In the genomic region with DNA sequence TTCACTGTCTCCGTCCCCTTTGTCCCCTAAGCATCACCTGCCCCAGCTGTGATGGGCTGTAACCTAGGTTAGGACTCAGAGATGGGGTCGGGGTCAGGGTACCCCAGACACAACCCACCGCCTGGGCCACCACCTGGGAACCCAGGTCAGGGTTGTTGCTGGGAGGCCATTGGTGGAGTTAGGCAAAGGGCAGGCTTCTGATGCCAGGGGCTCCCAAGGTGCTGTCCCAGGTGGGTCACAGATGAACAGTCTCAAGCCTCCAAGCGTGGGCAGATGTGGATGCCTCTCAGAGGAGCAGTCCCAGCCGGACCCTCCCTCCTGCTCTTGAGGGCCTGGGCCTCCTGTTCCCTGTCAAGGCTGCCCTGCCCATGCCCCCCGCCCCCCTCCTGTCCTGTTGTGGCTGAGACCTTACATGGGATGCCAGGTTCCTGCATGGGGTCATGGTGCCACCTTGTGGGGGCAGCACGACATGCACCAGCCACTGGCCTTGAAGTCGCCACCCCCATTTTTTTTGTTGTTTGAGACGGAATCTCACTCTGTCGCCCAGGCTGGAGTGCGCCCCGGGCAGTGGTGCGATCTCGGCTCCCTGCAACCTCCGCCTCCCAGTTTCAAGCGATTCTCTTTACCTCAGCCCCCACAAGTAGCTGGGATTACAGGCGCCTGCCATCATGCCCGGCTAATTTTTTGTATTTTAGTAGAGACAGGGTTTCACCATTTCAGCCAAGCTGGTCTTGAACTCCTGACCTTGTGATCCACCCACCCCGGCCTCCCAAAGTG, we compare ENCODE assay signal across 8 cellular contexts. TPM values are rescaled to one million over a fixed set of nuclear protein-coding genes. Genes with fewer than 3 reads are reported as not detected.
A peak's percentile ranks its signal among the peaks of the same experiment; 100 is the strongest.
DNase-seq lines count a peak whose midpoint lies in the region; ATAC-seq, FAIRE-seq and TF ChIP-seq lines count a peak whose summit lies in the region.

No MANE protein-coding gene starts in this region.

- no peak for TF ChIP-seq EP300 in GM12878 (IDR thresholded peaks at IDR 0.05; ENCODE audit: borderline replicate concordance in 1 of 2, control insufficient read depth in 1 of 2, low read depth in 2 of 2, low read length in 2 of 2)

- RAD21 ChIA-PET in GM12878 (lab: Charles Lee; ENCODE audit: unreplicated experiment) = interaction anchor here (1.5 kb wide), 1 partner anchor 39 kb away, joined by 3 read pairs; no protein-coding TSS in a partner anchor

- SMC1A ChIA-PET in GM12878 (lab: Charles Lee; ENCODE audit: uncharacterized antibody, unreplicated experiment) = interaction anchor here (1.1 to 1.9 kb wide), 2 partner anchors 16 to 39 kb away, joined by 5 to 8 read pairs; no protein-coding TSS in a partner anchor

- no peak overlapping the region for H3K4me3 ChIP-seq in GM12878

- peak; percentile 64 to 84 (median 72) for TF ChIP-seq CTCF in GM12878 (IDR thresholded peaks at IDR 0.05 in 2 of 3, conservative IDR thresholded peaks at IDR 0.05 in 1 of 3; ENCODE audit: control insufficient read depth in 2 of 3, extremely low read depth in 1 of 3, insufficient read depth in 1 of 3, low read depth in 3 of 3, low read length in 3 of 3)

- peak; percentile 62 for TF ChIP-seq POLR2A in GM12878 (IDR thresholded peaks at IDR 0.05; ENCODE audit: low read depth, low read length)

- no peaks in the 10 kb centered on the region for H3K27me3 ChIP-seq in GM12878 (replicated peaks in 1 of 2; ENCODE audit: control insufficient read depth in 2 of 2, insufficient read depth in 2 of 2, low read length in 1 of 2)

- no peak overlapping the region for H3K27ac ChIP-seq in GM12878 (ENCODE audit: control insufficient read depth, insufficient read depth)

- H3K9ac ChIP-seq in GM12878 (ENCODE audit: control insufficient read depth, insufficient read depth, low read length) = no peak overlapping the region

- DNase-seq in COLO829 (ENCODE audit: low spot score) = peak; percentile 37
- DNase-seq in HTR-8/SVneo (ENCODE audit: insufficient read length, low spot score) = peak; percentile 64
- peak; percentile 22 for DNase-seq in T-helper 22 cell (ENCODE audit: low read depth)
- no peak for DNase-seq in GM12878 (ENCODE audit: low read depth, low spot score)
- peak; percentile 75 for DNase-seq in iPS-NIHi7 (ENCODE audit: extremely low spot score)
- DNase-seq in stimulated activated CD4-positive, alpha-beta T cell treated with anti-CD3 and anti-CD28 coated beads, Interleukin-2, amount 100 ng/mL, for 24 hours = peak; percentile 66 to 67
- DNase-seq in mesenteric fat pad (ENCODE audit: low spot score) = no peak

- no peak overlapping the region for H3K4me2 ChIP-seq in GM12878 (ENCODE audit: control insufficient read depth, insufficient read depth)

- H3K4me1 ChIP-seq in GM12878 (ENCODE audit: control insufficient read depth, insufficient read depth, low read length) = no peaks in the 10 kb centered on the region

- BruUV-seq in GM12878 (replicated peaks; lab: Mats Ljungman, UMichigan) = no TSS peak

- CTCF ChIA-PET in GM12878 (lab: Yijun Ruan, JAX) = interaction anchor here (1.1 to 1.4 kb wide), 4 partner anchors 16 to 92 kb away, joined by 3 to 4 read pairs (median 3); partner anchors contain the start of gene TALDO1

- peak; percentile 64 for TF ChIP-seq RAD21 in GM12878 (IDR thresholded peaks at IDR 0.05; ENCODE audit: insufficient read depth, low read depth, low read length)

- FAIRE-seq in HTR-8/SVneo (lab: Jason Lieb, UNC) (no peak), GM12878 (lab: Jason Lieb, UNC) (no peak)

- H3K79me2 ChIP-seq in GM12878 (ENCODE audit: control insufficient read depth, insufficient read depth, low read length) = no peaks in the 10 kb centered on the region

- in situ Hi-C loops in GM12878 (cut with MboI) = no loop called here

- 56% methylated on average over 19 of the region's 19 CpGs for WGBS in GM12878 (ENCODE audit: insufficient coverage, insufficient replicate concordance, low lambda C conversion rate, missing lambda C conversion rate)

- H3K9me3 ChIP-seq in GM12878 (replicated peaks; ENCODE audit: control insufficient read depth, insufficient read depth, low read length) = no peaks in the 10 kb centered on the region

- peak; percentile 86 for ATAC-seq in GM12878
- ATAC-seq in HG02938 (IDR thresholded peaks at IDR 0.05; ENCODE audit: unreplicated experiment) = no peak

- H4K20me1 ChIP-seq in GM12878 (ENCODE audit: control insufficient read depth, insufficient read depth) = no peaks in the 10 kb centered on the region

- intact Hi-C loops in GM12878 (cut with micrococcal nuclease; ENCODE audit: unreplicated experiment) = loop anchor here (1.0 kb wide), 1 partner anchor 37 kb away; no protein-coding TSS in a partner anchor

- POLR2A ChIA-PET in GM12878 (lab: Charles Lee) = no interaction called here

- peaks cover 26 to 29% of the 10 kb centered on the region in 2 experiments; a peak in 3 of 4 replicates for H3K36me3 ChIP-seq in GM12878 (ENCODE audit: control insufficient read depth in 2 of 2, insufficient read depth in 2 of 2, low read length in 1 of 2)

- no peak overlapping the region for H2AFZ ChIP-seq in GM12878 (ENCODE audit: control insufficient read depth, low read depth, low read length)

RNA-seq across cellular contexts. Expression of gene GATD1, which starts 12.1 kb away (rescaled TPM):
- 169 and 199 TPM in 2 replicates for total RNA-seq in GM12878 (2013; cell fraction: nucleolus; rRNA removed)
- total RNA-seq in GM12878 (2014; rRNA removed) (19.0 and 28.2 TPM in 2 replicates), GM12878 (2014; rRNA removed; fragmentation: Illumina TruSeq; extraction: Trizol) (16.3 and 20.3 TPM in 2 replicates), GM12878 (2021) (59.7 and 62.3 TPM in 2 replicates), mesenteric fat pad (54.1 TPM)
- polyA plus RNA-seq in GM12878 (2011; ENCODE audit: low read depth) = 29.1 TPM
- polyA plus RNA-seq in GM12878 (2011; rRNA removed) (11.8 and 17.0 TPM in 2 replicates), GM12878 (2014; fragmentation: Illumina TruSeq; extraction: Trizol) (4.3 and 18.5 TPM in 2 replicates), GM12878 (2014; fragmentation: Nextera tagmentation; extraction: Ambion mirVana) (1 to 10 TPM; 1.2 to 3.3 TPM), GM12878 (2014; rRNA removed) (85.8 and 92.6 TPM in 2 replicates), GM12878 (2016; fragmentation: Nextera tagmentation; extraction: Ambion mirVana) (10 to 100 TPM; 24.3 to 28.0 TPM)
- polyA plus RNA-seq in GM12878 (2011; cell fraction: cytosol; rRNA removed) = 30.5 and 60.2 TPM in 2 replicates
- 246 and 392 TPM in 2 replicates for polyA plus RNA-seq in GM12878 (2011; cell fraction: nucleus; rRNA removed)
- polyA plus RNA-seq in GM12878 (2012) = 21.7 and 24.5 TPM in 2 replicates
- 8.6 and 24.9 TPM in 2 replicates for polyA minus RNA-seq in GM12878 (2011; rRNA and poly(A)+ RNA removed)
- polyA minus RNA-seq in GM12878 (2011; cell fraction: cytosol; rRNA and poly(A)+ RNA removed) = 8.4 and 13.1 TPM in 2 replicates
- 23.9 and 49.5 TPM in 2 replicates for polyA minus RNA-seq in GM12878 (2011; cell fraction: nucleus; rRNA and poly(A)+ RNA removed)

RNA-seq across cellular contexts. Expression of gene TALDO1, which starts 17.9 kb away (rescaled TPM):
- total RNA-seq in GM12878 (2013; cell fraction: nucleolus; rRNA removed) = 34.6 and 35.6 TPM in 2 replicates
- total RNA-seq in GM12878 (2014; rRNA removed) = 168 and 176 TPM in 2 replicates
- 139 and 148 TPM in 2 replicates for total RNA-seq in GM12878 (2014; rRNA removed; fragmentation: Illumina TruSeq; extraction: Trizol)
- total RNA-seq in GM12878 (2021) = 226 and 227 TPM in 2 replicates
- 120 TPM for polyA plus RNA-seq in GM12878 (2011; ENCODE audit: low read depth)
- polyA plus RNA-seq in GM12878 (2011; rRNA removed) = 88.2 and 152 TPM in 2 replicates
- 193 and 210 TPM in 2 replicates for polyA plus RNA-seq in GM12878 (2011; cell fraction: cytosol; rRNA removed)
- 130 and 164 TPM in 2 replicates for polyA plus RNA-seq in GM12878 (2011; cell fraction: nucleus; rRNA removed)
- polyA plus RNA-seq in GM12878 (2012) = 116 and 122 TPM in 2 replicates
- 70.6 and 146 TPM in 2 replicates for polyA plus RNA-seq in GM12878 (2014; fragmentation: Illumina TruSeq; extraction: Trizol)
- 100 to 1,000 TPM; 121 to 189 TPM for polyA plus RNA-seq in GM12878 (2014; fragmentation: Nextera tagmentation; extraction: Ambion mirVana)
- polyA plus RNA-seq in GM12878 (2014; rRNA removed) = 227 and 242 TPM in 2 replicates
- polyA plus RNA-seq in GM12878 (2016; fragmentation: Nextera tagmentation; extraction: Ambion mirVana) = 100 to 1,000 TPM; 293 to 302 TPM
- 51.3 and 80.4 TPM in 2 replicates for polyA minus RNA-seq in GM12878 (2011; rRNA and poly(A)+ RNA removed)
- polyA minus RNA-seq in GM12878 (2011; cell fraction: cytosol; rRNA and poly(A)+ RNA removed) = 49.3 and 52.0 TPM in 2 replicates
- polyA minus RNA-seq in GM12878 (2011; cell fraction: nucleus; rRNA and poly(A)+ RNA removed) = 13.9 and 22.8 TPM in 2 replicates
- 277 TPM for total RNA-seq in mesenteric fat pad

RNA-seq across cellular contexts. Expression of gene CEND1, which starts 24.7 kb away (rescaled TPM):
- 0.59 and 1.2 TPM in 2 replicates for total RNA-seq in GM12878 (2013; cell fraction: nucleolus; rRNA removed)
- total RNA-seq in GM12878 (2014; rRNA removed) (5.5 and 7.2 TPM in 2 replicates), GM12878 (2014; rRNA removed; fragmentation: Illumina TruSeq; extraction: Trizol) (1.3 and 2.2 TPM in 2 replicates), GM12878 (2021) (6.9 and 9.0 TPM in 2 replicates), mesenteric fat pad (not detected)
- 0.83 TPM for polyA plus RNA-seq in GM12878 (2011; ENCODE audit: low read depth)
- polyA plus RNA-seq in GM12878 (2011; rRNA removed) (0.22 and 0.31 TPM in 2 replicates), GM12878 (2014; fragmentation: Illumina TruSeq; extraction: Trizol) (0.35 and 1.4 TPM in 2 replicates), GM12878 (2014; fragmentation: Nextera tagmentation; extraction: Ambion mirVana) (under 1 TPM in 1 of 2 experiments, not detected in 1; 0.55 TPM), GM12878 (2014; rRNA removed) (7.3 and 10.1 TPM in 2 replicates), GM12878 (2016; fragmentation: Nextera tagmentation; extraction: Ambion mirVana) (10 to 100 TPM; 12.7 to 13.6 TPM)
- polyA plus RNA-seq in GM12878 (2011; cell fraction: cytosol; rRNA removed) = 1.2 and 1.5 TPM in 2 replicates
- polyA plus RNA-seq in GM12878 (2011; cell fraction: nucleus; rRNA removed) = 1.2 and 2.8 TPM in 2 replicates
- polyA plus RNA-seq in GM12878 (2012) = 2.0 and 3.4 TPM in 2 replicates
- 0.21 TPM in 1 of 2 replicates, not detected in the other for polyA minus RNA-seq in GM12878 (2011; rRNA and poly(A)+ RNA removed)
- 0.67 and 1.4 TPM in 2 replicates for polyA minus RNA-seq in GM12878 (2011; cell fraction: cytosol; rRNA and poly(A)+ RNA removed)
- 0.36 and 0.77 TPM in 2 replicates for polyA minus RNA-seq in GM12878 (2011; cell fraction: nucleus; rRNA and poly(A)+ RNA removed)

RNA-seq across cellular contexts. Expression of gene SLC25A22, which starts 32.9 kb away (rescaled TPM):
- total RNA-seq in GM12878 (2013; cell fraction: nucleolus; rRNA removed) = 16.7 and 17.1 TPM in 2 replicates
- total RNA-seq in GM12878 (2014; rRNA removed) (7.5 and 8.3 TPM in 2 replicates), GM12878 (2014; rRNA removed; fragmentation: Illumina TruSeq; extraction: Trizol) (3.6 and 3.9 TPM in 2 replicates), GM12878 (2021) (22.8 and 27.0 TPM in 2 replicates), mesenteric fat pad (26.3 TPM)
- 2.6 TPM for polyA plus RNA-seq in GM12878 (2011; ENCODE audit: low read depth)
- polyA plus RNA-seq in GM12878 (2011; rRNA removed) (2.9 and 8.0 TPM in 2 replicates), GM12878 (2014; fragmentation: Illumina TruSeq; extraction: Trizol) (0.68 and 3.3 TPM in 2 replicates), GM12878 (2014; fragmentation: Nextera tagmentation; extraction: Ambion mirVana) (under 1 TPM; 0.27 to 0.46 TPM), GM12878 (2014; rRNA removed) (14.8 and 21.1 TPM in 2 replicates), GM12878 (2016; fragmentation: Nextera tagmentation; extraction: Ambion mirVana) (10 to 100 TPM; 14.4 to 18.4 TPM)
- polyA plus RNA-seq in GM12878 (2011; cell fraction: cytosol; rRNA removed) = 5.8 and 10.9 TPM in 2 replicates
- 86.1 and 121 TPM in 2 replicates for polyA plus RNA-seq in GM12878 (2011; cell fraction: nucleus; rRNA removed)
- polyA plus RNA-seq in GM12878 (2012) = 13.0 and 13.2 TPM in 2 replicates
- 10.6 and 12.7 TPM in 2 replicates for polyA minus RNA-seq in GM12878 (2011; rRNA and poly(A)+ RNA removed)
- 9.0 and 9.8 TPM in 2 replicates for polyA minus RNA-seq in GM12878 (2011; cell fraction: cytosol; rRNA and poly(A)+ RNA removed)
- polyA minus RNA-seq in GM12878 (2011; cell fraction: nucleus; rRNA and poly(A)+ RNA removed) = 16.7 and 27.7 TPM in 2 replicates

RNA-seq across cellular contexts. Expression of gene PIDD1, which starts 39.8 kb away (rescaled TPM):
- 27.7 and 33.8 TPM in 2 replicates for total RNA-seq in GM12878 (2013; cell fraction: nucleolus; rRNA removed)
- total RNA-seq in GM12878 (2014; rRNA removed) = 15.6 and 19.1 TPM in 2 replicates
- total RNA-seq in GM12878 (2014; rRNA removed; fragmentation: Illumina TruSeq; extraction: Trizol) = 3.8 and 4.0 TPM in 2 replicates
- 33.7 and 42.0 TPM in 2 replicates for total RNA-seq in GM12878 (2021)
- polyA plus RNA-seq in GM12878 (2011; ENCODE audit: low read depth) = 5.8 TPM
- polyA plus RNA-seq in GM12878 (2011; rRNA removed) = 2.8 and 8.0 TPM in 2 replicates
- polyA plus RNA-seq in GM12878 (2011; cell fraction: cytosol; rRNA removed) = 15.9 and 28.4 TPM in 2 replicates
- polyA plus RNA-seq in GM12878 (2011; cell fraction: nucleus; rRNA removed) = 277 and 344 TPM in 2 replicates
- 23.5 and 27.2 TPM in 2 replicates for polyA plus RNA-seq in GM12878 (2012)
- polyA plus RNA-seq in GM12878 (2014; fragmentation: Illumina TruSeq; extraction: Trizol) = 0.54 and 2.1 TPM in 2 replicates
- under 1 TPM; 0.11 to 0.84 TPM for polyA plus RNA-seq in GM12878 (2014; fragmentation: Nextera tagmentation; extraction: Ambion mirVana)
- 52.2 and 64.4 TPM in 2 replicates for polyA plus RNA-seq in GM12878 (2014; rRNA removed)
- 10 to 100 TPM; 52.6 to 53.6 TPM for polyA plus RNA-seq in GM12878 (2016; fragmentation: Nextera tagmentation; extraction: Ambion mirVana)
- 3.9 and 12.7 TPM in 2 replicates for polyA minus RNA-seq in GM12878 (2011; rRNA and poly(A)+ RNA removed)
- 7.5 and 9.9 TPM in 2 replicates for polyA minus RNA-seq in GM12878 (2011; cell fraction: cytosol; rRNA and poly(A)+ RNA removed)
- 30.1 and 49.1 TPM in 2 replicates for polyA minus RNA-seq in GM12878 (2011; cell fraction: nucleus; rRNA and poly(A)+ RNA removed)
- 10.2 TPM for total RNA-seq in mesenteric fat pad

Comparison
In these comparisons a context has a peak if more than half of its experiments do, and no peak if none do; other contexts are left out.
1. DNase-seq: peak in COLO829 (single experiment), HTR-8/SVneo (single experiment), T-helper 22 cell (single experiment), iPS-NIHi7 (single experiment) and stimulated activated CD4-positive, alpha-beta T cell treated with anti-CD3 and anti-CD28 coated beads, Interleukin-2, amount 100 ng/mL, for 24 hours (2 of 2); none in GM12878 (single experiment) and mesenteric fat pad (single experiment).